Comparison of ENCODE assay signal across 8 cellular contexts in the genomic region with DNA sequence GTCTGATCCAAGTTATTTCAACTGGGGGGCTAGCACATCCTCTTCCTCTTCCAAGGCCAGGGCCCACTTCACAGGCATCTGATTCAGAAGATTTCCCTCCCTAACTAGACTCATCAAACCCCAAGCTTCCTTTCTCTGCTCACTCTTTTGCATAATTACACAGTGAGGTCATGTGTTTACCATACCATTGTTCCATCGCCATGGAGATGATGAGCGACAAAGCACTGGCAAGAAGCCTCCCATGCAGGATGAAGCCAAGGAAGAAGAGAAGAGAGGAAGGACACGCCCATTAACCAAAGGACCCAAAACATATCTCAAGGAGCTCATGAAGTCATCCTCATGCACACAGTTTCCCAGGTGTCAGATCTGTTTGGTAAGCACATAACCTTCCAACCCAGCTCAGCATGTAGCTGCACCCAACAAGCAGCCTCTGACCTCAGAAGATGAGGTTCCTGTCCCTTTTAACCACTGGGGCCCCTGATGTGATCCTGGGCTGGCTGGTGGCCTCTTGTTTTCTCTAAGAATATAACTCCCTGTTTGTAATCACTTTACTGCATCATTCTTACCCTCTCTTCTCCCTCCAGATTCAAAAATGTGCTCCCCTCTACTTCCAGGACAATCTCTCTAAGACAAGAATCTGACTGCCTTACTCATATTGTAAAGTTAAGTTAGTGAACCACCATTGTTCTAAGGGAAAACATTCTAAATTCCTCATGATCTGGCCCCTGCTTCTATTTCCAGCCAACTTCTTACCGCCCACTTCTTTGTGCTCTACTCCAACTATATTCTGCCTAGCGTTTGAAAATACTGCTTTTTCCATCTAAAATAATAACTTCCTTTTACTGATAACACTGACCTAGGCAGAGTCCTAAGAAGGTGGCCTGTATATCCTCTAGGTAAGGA.
DNase-seq lines count a peak whose midpoint lies in the region; ATAC-seq lines count a peak whose summit lies in the region.

No MANE protein-coding gene starts in this region.

- H3K27ac ChIP-seq in mucosa of rectum (ENCODE audit: low read depth in 2 of 2, low read length in 2 of 2), result peak overlapping the region; percentile 18 to 34

- no peak for ATAC-seq in GM21381 (IDR thresholded peaks at IDR 0.05; ENCODE audit: unreplicated experiment)

- H3K27me3 ChIP-seq in mucosa of rectum (ENCODE audit: control insufficient read depth in 2 of 2, insufficient read depth in 2 of 2, low read length in 2 of 2), result no peaks in the 10 kb centered on the region

- H3K4me1 ChIP-seq in mucosa of rectum (ENCODE audit: control insufficient read depth in 2 of 2, insufficient read depth in 2 of 2, low read length in 2 of 2), result no peaks in the 10 kb centered on the region

- H3K9me3 ChIP-seq in mucosa of rectum (ENCODE audit: control insufficient read depth in 2 of 2, low read length in 2 of 2), result no peaks in the 10 kb centered on the region

- DNase-seq in GM03348 (ENCODE audit: low spot score) (peak; percentile 90), NCI-H2029 (lab: John Stamatoyannopoulos, UW) (peak; percentile 85), dermis blood vessel endothelial cell (peak; percentile 98), UCSD-AML1 (lab: John Stamatoyannopoulos, UW; ENCODE audit: unreplicated experiment) (no peak), NCI-H128 (lab: John Stamatoyannopoulos, UW; ENCODE audit: unreplicated experiment) (no peak)
- DNase-seq in stimulated activated naive CD4-positive, alpha-beta T cell treated with Interleukin-2 at 50 U/mL for 16 hours (lab: John Stamatoyannopoulos, UW), result no peak

- no peak overlapping the region for H3K9ac ChIP-seq in mucosa of rectum (ENCODE audit: low read depth in 1 of 2, low read length in 2 of 2)

- no peaks in the 10 kb centered on the region for H3K36me3 ChIP-seq in mucosa of rectum (ENCODE audit: control insufficient read depth in 2 of 2, insufficient read depth in 2 of 2, low read length in 2 of 2)

- H3K4me3 ChIP-seq in mucosa of rectum (ENCODE audit: low read length in 2 of 2), result no peak overlapping the region

Comparison
In these comparisons a context has a peak if more than half of its experiments do, and no peak if none do; other contexts are left out.
1. DNase-seq: peak in GM03348 (single experiment), NCI-H2029 (single experiment) and dermis blood vessel endothelial cell (single experiment); none in stimulated activated naive CD4-positive, alpha-beta T cell treated with Interleukin-2 at 50 U/mL for 16 hours (single experiment), UCSD-AML1 (single experiment) and NCI-H128 (single experiment).